Comparison of ENCODE assay signal across 8 cellular contexts in the genomic region with DNA sequence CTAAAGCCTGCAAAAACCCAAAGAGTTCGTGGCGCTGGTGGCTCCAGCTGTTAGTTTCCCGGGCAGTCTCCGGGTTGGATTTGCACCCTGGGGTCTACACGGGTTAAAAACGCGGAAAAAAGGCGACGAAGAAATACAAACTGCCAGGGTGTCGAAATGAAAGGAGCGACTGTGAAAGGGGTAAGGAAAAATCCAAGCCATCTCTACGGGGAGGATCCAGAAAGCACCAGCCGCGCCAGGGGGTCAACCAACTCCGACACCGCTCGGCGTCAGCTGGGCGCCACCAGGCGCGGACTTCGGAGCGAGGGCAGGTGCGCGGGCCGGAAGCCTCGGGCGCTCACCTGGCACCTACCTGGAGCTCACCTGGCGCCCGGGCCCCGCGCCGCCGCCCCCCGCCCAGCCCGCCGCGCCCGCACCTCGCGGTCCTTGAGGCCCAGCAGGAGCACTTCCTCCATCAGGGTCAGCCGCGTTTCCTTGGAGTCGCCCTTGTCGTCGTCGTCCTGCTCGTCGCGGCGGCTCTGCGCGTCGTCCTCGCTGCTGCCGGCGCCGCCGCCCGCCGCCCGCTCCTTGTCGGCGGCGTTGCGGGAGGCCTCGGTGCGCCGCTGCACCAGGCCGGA. TPM values are rescaled to one million over a fixed set of nuclear protein-coding genes. Genes with fewer than 3 reads are reported as not detected.
DNase-seq lines count a peak whose midpoint lies in the region; ATAC-seq lines count a peak whose summit lies in the region.

No MANE protein-coding gene starts in this region.

- H3K27ac ChIP-seq in cingulate gyrus (ENCODE audit: low read depth, low read length), result peak overlapping the region; percentile 97

- peak; percentile 63 for DNase-seq in SIG-M5 treated with dmso at 0.1 percent for 504 hours (lab: John Stamatoyannopoulos, UW; ENCODE audit: unreplicated experiment)
- no peak for DNase-seq in SIG-M5 (lab: John Stamatoyannopoulos, UW)
- DNase-seq in NCI-H2029 (lab: John Stamatoyannopoulos, UW), result peak; percentile 73
- DNase-seq in UCSD-AML1 (lab: John Stamatoyannopoulos, UW; ENCODE audit: unreplicated experiment), result peak; percentile 67
- DNase-seq in left lobe of liver (ENCODE audit: low spot score), result peak; percentile 81
- peak; percentile 19 to 24 for DNase-seq in stimulated activated CD4-positive, alpha-beta T cell treated with anti-CD3 and anti-CD28 coated beads, Interleukin-2, amount 100 ng/mL, for 48 hours

- ATAC-seq in HG02943 (IDR thresholded peaks at IDR 0.05; ENCODE audit: low read depth, unreplicated experiment) (peak; percentile 22), left lobe of liver (peak; percentile 73)

RNA-seq across cellular contexts. Expression of gene GOLPH3, which starts 0.6 kb away (rescaled TPM):
- 66.6 TPM for total RNA-seq in left lobe of liver
